Comparison of ENCODE assay signal across 8 cellular contexts in the genomic region with DNA sequence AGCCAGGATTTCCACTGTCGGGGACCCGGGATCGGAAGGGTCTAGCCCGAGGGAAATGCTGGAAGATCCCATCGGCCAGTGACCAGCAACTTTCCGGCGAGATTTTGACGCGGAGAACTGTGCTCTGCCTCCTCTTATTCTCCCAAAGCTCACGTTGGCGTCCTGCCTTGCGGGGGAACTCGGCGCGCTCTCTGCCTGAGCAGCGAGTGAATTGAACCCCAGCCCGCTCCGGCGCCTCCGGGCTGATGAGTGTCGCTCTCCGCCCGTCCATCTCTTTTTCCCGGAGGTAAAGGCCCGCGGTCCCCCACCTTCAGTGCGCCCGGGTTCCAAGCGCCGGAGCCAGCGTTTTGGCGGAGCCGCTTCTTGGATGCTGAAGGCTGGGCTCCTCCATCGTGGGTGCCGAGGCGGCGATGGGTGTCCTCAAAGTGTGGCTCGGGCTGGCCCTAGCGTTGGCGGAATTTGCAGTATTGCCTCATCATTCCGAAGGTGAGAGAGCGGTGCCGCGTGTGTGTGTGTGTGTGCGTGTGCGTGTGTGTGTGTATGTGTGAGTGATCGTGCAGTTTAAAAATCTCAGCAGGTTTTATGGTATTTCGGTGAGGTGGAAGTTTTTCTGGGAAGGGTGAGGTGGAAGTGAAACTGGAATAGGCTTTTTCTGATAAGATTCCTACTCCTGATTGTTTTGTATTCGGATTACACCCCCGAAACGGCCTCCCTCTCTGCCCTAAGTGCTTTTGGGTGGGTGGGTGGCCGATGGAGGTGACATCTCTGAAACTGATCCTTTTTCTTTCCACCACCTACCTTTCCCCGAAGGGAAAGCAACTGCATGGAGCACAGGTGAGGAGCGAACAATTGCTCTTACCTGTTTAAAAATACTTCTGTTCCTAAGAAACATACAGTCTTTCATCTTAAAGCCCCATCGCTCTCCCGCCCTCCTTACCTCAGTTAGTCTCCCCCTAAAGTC. TPM values are rescaled to one million over a fixed set of nuclear protein-coding genes. Genes with fewer than 3 reads are reported as not detected.
DNase-seq lines count a peak whose midpoint lies in the region; ATAC-seq and TF ChIP-seq lines count a peak whose summit lies in the region.

No MANE protein-coding gene starts in this region.

- peak; percentile 26 for ATAC-seq in Right ventricle myocardium inferior
- ATAC-seq in aorta (ENCODE audit: low FRiP score), result peak; percentile 43
- ATAC-seq in GM21528 (IDR thresholded peaks at IDR 0.05; ENCODE audit: low FRiP score, unreplicated experiment), result no peak

- H3K4me3 Mint-ChIP-seq in nephron progenitor cell, result peak overlapping the region; percentile 98

- no peaks in the 10 kb centered on the region for H3K4me1 ChIP-seq in aorta (ENCODE audit: control insufficient read depth in 1 of 2, insufficient read depth in 2 of 2, low read length in 2 of 2)

- H3K27me3 ChIP-seq in MG63 (peaks cover 9% of the 10 kb centered on the region), aorta (ENCODE audit: control insufficient read depth in 1 of 2, insufficient read depth in 2 of 2, low read length in 1 of 2) (no peaks in the 10 kb centered on the region)

- H3K36me3 ChIP-seq in MG63, result no peaks in the 10 kb centered on the region
- no peaks in the 10 kb centered on the region for H3K36me3 ChIP-seq in aorta (ENCODE audit: control insufficient read depth in 1 of 2, insufficient read depth in 2 of 2, low read length in 1 of 2)

- H3K4me1 Mint-ChIP-seq in nephron progenitor cell, result peaks cover 41% of the 10 kb centered on the region

- H3K27me3 Mint-ChIP-seq in nephron progenitor cell (ENCODE audit: low read depth, poor library complexity), result no peaks in the 10 kb centered on the region

- H3K4me3 ChIP-seq in MG63 (peak overlapping the region; percentile 39), fibroblast of villous mesenchyme (ENCODE audit: low read depth, low read length) (peak overlapping the region; percentile 59), aorta (ENCODE audit: low read length in 2 of 2) (peak overlapping the region; percentile 49 to 53)

- no peaks in the 10 kb centered on the region for H3K9me3 Mint-ChIP-seq in nephron progenitor cell

- intact Hi-C loops in Right ventricle myocardium inferior (cut with DNase I) (loop anchor here (2.0 to 10.0 kb wide), 4 partner anchors 44 to 459 kb away; no protein-coding TSS in a partner anchor), cardiac septum (cut with DNase I) (loop anchor here (2.0 to 10.0 kb wide), 6 partner anchors 61 to 719 kb away; partner anchors contain the start of genes BMP2K and MRPL1), aorta (cut with DNase I) (no loop called here)

- WGBS in aorta, 2 donors, result 0% methylated on average over 56 of the region's 56 CpGs

- H3K27ac ChIP-seq in aorta (ENCODE audit: low read depth in 1 of 2, low read length in 2 of 2), result no peak overlapping the region

- H3K9me3 ChIP-seq in MG63 (no peaks in the 10 kb centered on the region), aorta (ENCODE audit: control insufficient read depth, low read length) (no peaks in the 10 kb centered on the region)

- DNase-seq in Right ventricle myocardium inferior (ENCODE audit: missing footprints), result peak; percentile 69
- no peak for DNase-seq in cardiac septum (ENCODE audit: low spot score)
- DNase-seq in MG63, result peak; percentile 26
- DNase-seq in activated T-cell treated with anti-CD3 and anti-CD28 coated beads, Interleukin-2, amount 50 U/mL, for 48 hours, result peak; percentile 60 to 64
- peak; percentile 16 for DNase-seq in fibroblast of villous mesenchyme (ENCODE audit: low read depth)
- DNase-seq in nephron progenitor cell, result peak; percentile 59
- DNase-seq in aorta, result peak; percentile 55 to 83

- no peaks in the 10 kb centered on the region for H3K36me3 Mint-ChIP-seq in nephron progenitor cell (ENCODE audit: low read depth)

- H3K27ac Mint-ChIP-seq in nephron progenitor cell, result peak overlapping the region; percentile 55

- TF ChIP-seq CTCF in fibroblast of villous mesenchyme (IDR thresholded peaks at IDR 0.05; ENCODE audit: insufficient read depth, low read depth, low read length) (no peak), nephron progenitor cell (IDR thresholded peaks at IDR 0.05) (no peak)

RNA-seq across cellular contexts. Expression of gene FRAS1, which starts 0.8 kb away (rescaled TPM):
- 2.2 TPM for total RNA-seq in Right ventricle myocardium inferior
- 4.2 TPM for total RNA-seq in cardiac septum
- 0.02 and 0.03 TPM in 2 replicates for total RNA-seq in MG63 (2014; rRNA removed; shearing (Covaris generic); ENCODE audit: low replicate concordance)
- total RNA-seq in fibroblast of villous mesenchyme, result 0.97 and 1.3 TPM in 2 replicates
- 1 to 10 TPM in 1 of 2 donors, under 1 TPM in 1; 0.87 to 1.4 TPM for total RNA-seq in aorta
- polyA plus RNA-seq in aorta, result under 1 TPM in 1 of 2 donors, not detected in 1; 0.08 TPM

Comparison
In these comparisons a context has a peak if more than half of its experiments do, and no peak if none do; other contexts are left out.
1. intact Hi-C loops: an anchor here in Right ventricle myocardium inferior (2.0 to 10.0 kb wide) and cardiac septum (2.0 to 10.0 kb wide); none called in aorta.